Comparison of ENCODE assay signal across 31 cellular contexts in genomic region chr4:24078347-24078962, GRCh38.
"Had no signal": no experiment of that assay in that cellular context is flagged by ENCODE, and none has a peak within 500 bp of the region (broad histone marks: within the 10 kb centered on the region; RNA-seq: fewer than 3 reads in every experiment).

No MANE protein-coding gene starts in this region.

- ATAC-seq: Panc1, Right ventricle myocardium inferior, SK-N-SH treated with all-trans-retinoic acid at 6 μM for 48 hours, T-cell had no signal

- H2AFZ ChIP-seq: PC-9 had no signal

- FAIRE-seq: RCC 7860 had no signal

- H3K4me3 ChIP-seq: PC-9, SJCRH30, SK-N-MC had no signal

- H3K9ac ChIP-seq: KMS-11 had no signal

- H3K4me2 ChIP-seq: KMS-11, PC-9 had no signal

- H3K27ac ChIP-seq: KMS-11, PC-9, RWPE1, SJCRH30, SK-N-MC had no signal

- H3K27me3 ChIP-seq: SJCRH30 had no signal

- H3K36me3 ChIP-seq: SJCRH30 had no signal

- H3K9me3 ChIP-seq: SJCRH30 had no signal

- DNase-seq: Karpas-422, MM.1S, MV-4-11, NCI-H1092, NCI-H1105, NCI-H1417 treated with DMSO at 0.1 percent for 48 hours, NCI-H1436 treated with DMSO at 0.1 percent for 48 hours, NCI-H1694 treated with DMSO at 0.1 percent for 48 hours, NCI-H187 treated with DMSO at 0.1 percent for 48 hours, NCI-H2029, NCI-H2081, NCI-H2171 treated with DMSO at 0.1 percent for 48 hours, NCI-H2227 treated with DMSO at 0.1 percent for 48 hours, NCI-H345, NCI-H446, NCI-H510A treated with DMSO at 0.1 percent for 48 hours, NCI-H524 treated with DMSO at 0.1 percent for 48 hours, NCI-H526 treated with DMSO at 0.1 percent for 48 hours, NCI-H774, PC-9, SHP77, SIG-M5, SJCRH30, T-cell had no signal

- H3K4me1 ChIP-seq: SJCRH30 had no signal
